9 cellular contexts compared by ENCODE assay signal in genomic region chr4:183100827-183101226, GRCh38. TPM values are rescaled to one million over a fixed set of nuclear protein-coding genes. Genes with fewer than 3 reads are reported as not detected.
A peak's percentile ranks its signal among the peaks of the same experiment; 100 is the strongest.
DNase-seq lines count a peak whose midpoint lies in the region; ATAC-seq and TF ChIP-seq lines count a peak whose summit lies in the region.
"Had no signal": no experiment of that assay in that cellular context is flagged by ENCODE, and none has a peak within 500 bp of the region (broad histone marks: within the 10 kb centered on the region; RNA-seq: fewer than 3 reads in every experiment).

No MANE protein-coding gene starts in this region.

- peak overlapping the region; percentile 75 for H3K9ac ChIP-seq in iPS-18a (ENCODE audit: low read length)
- no peak overlapping the region for H3K9ac ChIP-seq in smooth muscle cell (ENCODE audit: low read depth)

- no peaks in the 10 kb centered on the region for H3K9me3 Mint-ChIP-seq in activated CD4-positive, alpha-beta T cell treated with anti-CD3 and anti-CD28 coated beads for 36 hours (ENCODE audit: low read depth)
- no peaks in the 10 kb centered on the region for H3K9me3 Mint-ChIP-seq in T-cell

- peak overlapping the region; percentile 86 for H3K4me2 ChIP-seq in smooth muscle cell

- no peak for DNase-seq in activated CD4-positive, alpha-beta T cell treated with anti-CD3 and anti-CD28 coated beads for 36 hours
- no peak for DNase-seq in activated CD4-positive, alpha-beta T cell treated with anti-CD3 and anti-CD28 coated beads, Interleukin-2, amount 50 U/mL, for 4 hours
- DNase-seq in T-cell (no peak), smooth muscle cell (lab: John Stamatoyannopoulos, UW; ENCODE audit: unreplicated experiment) (no peak), HuH-7.5 (ENCODE audit: low spot score) (no peak)
- DNase-seq: DMS153 had no signal

- WGBS in smooth muscle cell (ENCODE audit: low lambda C conversion rate), result 30% methylated on average over 6 of the region's 6 CpGs

- TF ChIP-seq CTCF in smooth muscle cell (IDR thresholded peaks at IDR 0.05; ENCODE audit: borderline replicate concordance, insufficient read depth, poor library complexity, severe bottlenecking), result no peak

- CTCF ChIA-PET in activated CD4-positive, alpha-beta T cell treated with anti-CD3 and anti-CD28 coated beads for 36 hours (lab: Charles Lee), result interaction anchor here (0.6 to 1.3 kb wide), 2 partner anchors 155 to 321 kb away, joined by 3 to 4 read pairs; no protein-coding TSS in a partner anchor
- CTCF ChIA-PET in T-cell (lab: Charles Lee), result no interaction called here

- H3K27me3 ChIP-seq in iPS-18a (ENCODE audit: control insufficient read depth, insufficient read depth, low read length), result peaks cover 17% of the 10 kb centered on the region
- no peaks in the 10 kb centered on the region for H3K27me3 ChIP-seq in smooth muscle cell (ENCODE audit: low read depth)

- peaks cover 28% of the 10 kb centered on the region for H3K27me3 Mint-ChIP-seq in activated CD4-positive, alpha-beta T cell treated with anti-CD3 and anti-CD28 coated beads for 36 hours
- peaks cover 9 to 21% of the 10 kb centered on the region in 2 donors for H3K27me3 Mint-ChIP-seq in T-cell

- peaks cover 59% of the 10 kb centered on the region for H4K20me1 ChIP-seq in smooth muscle cell (ENCODE audit: low read depth)

- ATAC-seq in activated CD4-positive, alpha-beta T cell treated with anti-CD3 and anti-CD28 coated beads for 36 hours, result no peak
- ATAC-seq in T-cell (replicated peaks in 1 of 4) (no peak), GM19324 (IDR thresholded peaks at IDR 0.05; ENCODE audit: low FRiP score, unreplicated experiment) (no peak), HG02870 (IDR thresholded peaks at IDR 0.05; ENCODE audit: unreplicated experiment) (no peak)

- H3K27ac Mint-ChIP-seq in activated CD4-positive, alpha-beta T cell treated with anti-CD3 and anti-CD28 coated beads for 36 hours, result no peak overlapping the region
- no peak overlapping the region for H3K27ac Mint-ChIP-seq in T-cell

- H3K36me3 ChIP-seq in iPS-18a (ENCODE audit: control insufficient read depth, low read depth, low read length), result no peaks in the 10 kb centered on the region
- no peaks in the 10 kb centered on the region for H3K36me3 ChIP-seq in smooth muscle cell (ENCODE audit: low read depth)

- H3K4me1 ChIP-seq in iPS-18a (ENCODE audit: control insufficient read depth, low read depth, low read length) (peaks cover 46% of the 10 kb centered on the region), smooth muscle cell (ENCODE audit: low read depth) (peaks cover 44% of the 10 kb centered on the region)

- no peak overlapping the region for H2AFZ ChIP-seq in smooth muscle cell (ENCODE audit: low read depth)

- peaks cover 63% of the 10 kb centered on the region for H3K79me2 ChIP-seq in smooth muscle cell (ENCODE audit: low read depth)

- H3K9me3 ChIP-seq in iPS-18a (ENCODE audit: control insufficient read depth, low read depth, low read length) (no peaks in the 10 kb centered on the region), smooth muscle cell (replicated peaks; ENCODE audit: low read depth) (no peaks in the 10 kb centered on the region)

- intact Hi-C loops in activated CD4-positive, alpha-beta T cell treated with anti-CD3 and anti-CD28 coated beads for 36 hours (cut with DNase I, micrococcal nuclease), result no loop called here

- POLR2A ChIA-PET in activated CD4-positive, alpha-beta T cell treated with anti-CD3 and anti-CD28 coated beads for 36 hours (lab: Charles Lee), result no interaction called here
- POLR2A ChIA-PET in T-cell (lab: Charles Lee), result no interaction called here

- peaks cover 5% of the 10 kb centered on the region for H3K4me1 Mint-ChIP-seq in activated CD4-positive, alpha-beta T cell treated with anti-CD3 and anti-CD28 coated beads for 36 hours
- peaks cover 13 to 19% (median 17%) of the 10 kb centered on the region in 3 donors for H3K4me1 Mint-ChIP-seq in T-cell

- H3K36me3 Mint-ChIP-seq in activated CD4-positive, alpha-beta T cell treated with anti-CD3 and anti-CD28 coated beads for 36 hours (ENCODE audit: low read depth), result no peaks in the 10 kb centered on the region
- no peaks in the 10 kb centered on the region for H3K36me3 Mint-ChIP-seq in T-cell

- peak overlapping the region; percentile 40 for H3K4me3 Mint-ChIP-seq in activated CD4-positive, alpha-beta T cell treated with anti-CD3 and anti-CD28 coated beads for 36 hours
- peak overlapping the region; percentile 57 to 61 (median 61) for H3K4me3 Mint-ChIP-seq in T-cell

- H3F3A ChIP-seq in smooth muscle cell (ENCODE audit: low read depth), result peaks cover 6% of the 10 kb centered on the region

- no peak overlapping the region for H3K27ac ChIP-seq in iPS-18a (ENCODE audit: low read length)
- H3K27ac ChIP-seq in smooth muscle cell (ENCODE audit: low read depth), result no peak overlapping the region

- H3K4me3 ChIP-seq in iPS-18a (ENCODE audit: low read length) (peak overlapping the region; percentile 86), smooth muscle cell (peak overlapping the region; percentile 77)

RNA-seq across cellular contexts. Expression of gene WWC2, which starts 1.8 kb away (rescaled TPM):
- total RNA-seq in activated CD4-positive, alpha-beta T cell treated with anti-CD3 and anti-CD28 coated beads for 36 hours, result 1 to 10 TPM; 3.6 to 4.3 TPM
- total RNA-seq in T-cell (1 to 10 TPM; 5.0 to 9.1 (median 7.3) TPM), smooth muscle cell (13.5 and 18.1 TPM in 2 replicates)
- 11.2 TPM in 2 replicates for polyA plus RNA-seq in smooth muscle cell
